Comparison of ENCODE assay signal across 12 cellular contexts in genomic region chr13:21595546-21595822, GRCh38. TPM values are rescaled to one million over a fixed set of nuclear protein-coding genes. Genes with fewer than 3 reads are reported as not detected.
DNase-seq lines count a peak whose midpoint lies in the region; ATAC-seq, FAIRE-seq and TF ChIP-seq lines count a peak whose summit lies in the region.
"Had no signal": no experiment of that assay in that cellular context is flagged by ENCODE, and none has a peak within 500 bp of the region (broad histone marks: within the 10 kb centered on the region; RNA-seq: fewer than 3 reads in every experiment).

No MANE protein-coding gene starts in this region.

- FAIRE-seq in GM12892 (lab: Jason Lieb, UNC) (peak; percentile 68), GM12878 (lab: Jason Lieb, UNC) (no peak)

- no peaks in the 10 kb centered on the region for H3K27me3 ChIP-seq in GM12878 (replicated peaks in 1 of 2; ENCODE audit: control insufficient read depth in 2 of 2, insufficient read depth in 2 of 2, low read length in 1 of 2)
- no peaks in the 10 kb centered on the region for H3K27me3 ChIP-seq in CD4-positive, alpha-beta T cell (ENCODE audit: control insufficient read depth, insufficient read depth, low read length)

- H2AFZ ChIP-seq in GM12878 (ENCODE audit: control insufficient read depth, low read depth, low read length): no peak overlapping the region

- DNase-seq in GM12892 (ENCODE audit: insufficient read length) (no peak), GM12878 (ENCODE audit: low read depth, low spot score) (peak; percentile 17), NOMO-1 treated with dmso at 0.1 percent for 144 hours (lab: John Stamatoyannopoulos, UW; ENCODE audit: unreplicated experiment) (no peak)
- no peak for DNase-seq in stimulated activated CD4-positive, alpha-beta T cell treated with anti-CD3 and anti-CD28 coated beads, Interleukin-4, amount 100 ng/mL, for 4 hours
- no peak for DNase-seq in CD4-positive, alpha-beta T cell
- DNase-seq: activated naive CD4-positive, alpha-beta T cell treated with Interleukin-2 at 50 U/mL for 16 hours; effector CD4-positive, alpha-beta T cell; naive thymus-derived CD8-positive, alpha-beta T cell; stimulated activated CD4-positive, alpha-beta T cell treated with anti-CD3 and anti-CD28 coated beads, Interleukin-12 subunit alpha, Interleukin-12 subunit beta, amount 100 ng/mL, for 4 hours had no signal

- peaks cover 18% of the 10 kb centered on the region for H3K79me2 ChIP-seq in GM12878 (ENCODE audit: control insufficient read depth, insufficient read depth, low read length)

- H3K9ac ChIP-seq in GM12878 (ENCODE audit: control insufficient read depth, insufficient read depth, low read length): 0 out of 2 replicates have a peak overlapping the region, but pooled peaks have one; percentile 19

- no peak for TF ChIP-seq POLR2A in GM12892 (IDR thresholded peaks at IDR 0.05; ENCODE audit: low read depth, low read length)
- no peak for TF ChIP-seq POLR2A in GM12878 (IDR thresholded peaks at IDR 0.05; ENCODE audit: low read depth, low read length)

- no peaks in the 10 kb centered on the region for H4K20me1 ChIP-seq in GM12878 (ENCODE audit: control insufficient read depth, insufficient read depth)

- H3K27ac Mint-ChIP-seq in CD4-positive, alpha-beta T cell: no peak overlapping the region

- H3K4me1 ChIP-seq in GM12878 (ENCODE audit: control insufficient read depth, insufficient read depth, low read length): peaks cover 15% of the 10 kb centered on the region

- peaks cover 85% of the 10 kb centered on the region for H3K4me1 Mint-ChIP-seq in CD4-positive, alpha-beta T cell (ENCODE audit: low read depth)

- peak overlapping the region; percentile 76 for H3K27ac ChIP-seq in GM12878 (ENCODE audit: control insufficient read depth, insufficient read depth)
- H3K27ac ChIP-seq in CD4-positive, alpha-beta T cell (ENCODE audit: low read depth, low read length): no peak overlapping the region

- no peaks in the 10 kb centered on the region for H3K27me3 Mint-ChIP-seq in CD4-positive, alpha-beta T cell
- H3K27me3 Mint-ChIP-seq: naive thymus-derived CD8-positive, alpha-beta T cell had no signal

- no peaks in the 10 kb centered on the region for H3K9me3 Mint-ChIP-seq in CD4-positive, alpha-beta T cell

- 0 out of 2 replicates have a peak overlapping the region, but pooled peaks have one; percentile 8 for H3K4me3 ChIP-seq in GM12878

- in situ Hi-C loops in GM12878 (cut with MboI): no loop called here

- TF ChIP-seq RAD21 in GM12878 (IDR thresholded peaks at IDR 0.05; ENCODE audit: insufficient read depth, low read depth, low read length): no peak

- ATAC-seq in GM21381 (IDR thresholded peaks at IDR 0.05; ENCODE audit: unreplicated experiment) (peak; percentile 50), HG03066 (IDR thresholded peaks at IDR 0.05; ENCODE audit: low read depth, unreplicated experiment) (peak; percentile 71), GM12878 (peak; percentile 89), HG02970 (IDR thresholded peaks at IDR 0.05; ENCODE audit: low FRiP score, unreplicated experiment) (no peak)
- no peak for ATAC-seq in CD4-positive, alpha-beta T cell (ENCODE audit: poor library complexity)
- ATAC-seq: naive thymus-derived CD8-positive, alpha-beta T cell had no signal

- BruUV-seq in GM12878 (replicated peaks; lab: Mats Ljungman, UMichigan): no TSS peak

- peaks cover 46% of the 10 kb centered on the region for H3K36me3 Mint-ChIP-seq in CD4-positive, alpha-beta T cell (ENCODE audit: low read depth)

- RAD21 ChIA-PET in GM12878 (lab: Charles Lee; ENCODE audit: unreplicated experiment): interaction anchor here (1.1 kb wide), 1 partner anchor 8 kb away, joined by 5 read pairs; the partner anchor contains the start of gene MICU2

- no peak overlapping the region for H3K4me3 Mint-ChIP-seq in CD4-positive, alpha-beta T cell

- no peak for TF ChIP-seq CTCF in GM12878 (IDR thresholded peaks at IDR 0.05 in 2 of 3, conservative IDR thresholded peaks at IDR 0.05 in 1 of 3; ENCODE audit: control insufficient read depth in 2 of 3, extremely low read depth in 1 of 3, insufficient read depth in 1 of 3, low read depth in 3 of 3, low read length in 3 of 3)
- no peak for TF ChIP-seq CTCF in CD4-positive, alpha-beta T cell (IDR thresholded peaks at IDR 0.05)

- SMC1A ChIA-PET in GM12878 (lab: Charles Lee; ENCODE audit: uncharacterized antibody, unreplicated experiment): interaction anchor here (1.1 to 1.7 kb wide), 3 partner anchors 9 to 23 kb away, joined by 3 to 10 read pairs (median 5); partner anchors contain the start of gene MICU2

- TF ChIP-seq EP300 in GM12878 (IDR thresholded peaks at IDR 0.05; ENCODE audit: borderline replicate concordance in 1 of 2, control insufficient read depth in 1 of 2, low read depth in 2 of 2, low read length in 2 of 2): no peak

- H3K36me3 ChIP-seq in GM12878 (ENCODE audit: control insufficient read depth in 2 of 2, insufficient read depth in 2 of 2, low read length in 1 of 2): no peaks in the 10 kb centered on the region

- no peaks in the 10 kb centered on the region; the same call in 2 of the 3 replicates for H3K9me3 ChIP-seq in GM12878 (replicated peaks; ENCODE audit: control insufficient read depth, insufficient read depth, low read length)
- no peaks in the 10 kb centered on the region for H3K9me3 ChIP-seq in CD4-positive, alpha-beta T cell (ENCODE audit: control insufficient read depth, low read length)

- H3K4me2 ChIP-seq in GM12878 (ENCODE audit: control insufficient read depth, insufficient read depth): peak overlapping the region; percentile 88

- CTCF ChIA-PET in GM12878 (lab: Yijun Ruan, JAX): interaction anchor here (1.1 to 1.9 kb wide), 3 partner anchors 9 to 42 kb away, joined by 4 to 5 read pairs (median 5); partner anchors contain the start of gene MICU2
- CTCF ChIA-PET in CD4-positive, alpha-beta T cell (lab: Charles Lee): no interaction called here

- intact Hi-C loops in GM12878 (cut with micrococcal nuclease; ENCODE audit: unreplicated experiment): no loop called here
- intact Hi-C loops in CD4-positive, alpha-beta T cell (cut with DNase I, micrococcal nuclease): loop anchor here in 1 of 2 experiments (10.0 kb wide), 1 partner anchor 1779 kb away; no protein-coding TSS in a partner anchor

- POLR2A ChIA-PET in GM12878 (lab: Charles Lee): interaction anchor here (0.7 to 1.7 kb wide), 2 partner anchors 8 to 10 kb away, joined by 3 to 5 read pairs; partner anchors contain the start of gene MICU2
- POLR2A ChIA-PET in CD4-positive, alpha-beta T cell (lab: Charles Lee): interaction anchor here (1.3 kb wide), 1 partner anchor 8 kb away, joined by 10 read pairs; the partner anchor contains the start of gene MICU2

TF ChIP-seq in GM12878, 131 proteins besides CTCF, POLR2A, EP300 and RAD21 (continues in another document):
- TF ChIP-seq ZNF217 (IDR thresholded peaks at IDR 0.05) (no peak), CBX5 (IDR thresholded peaks at IDR 0.05; ENCODE audit: low read depth) (no peak), ZBTB40 (IDR thresholded peaks at IDR 0.05; ENCODE audit: borderline replicate concordance) (no peak), POU2F2 (IDR thresholded peaks at IDR 0.05; ENCODE audit: borderline replicate concordance, low read depth, low read length) (no peak), YY1 (IDR thresholded peaks at IDR 0.05; ENCODE audit: low read depth, low read length) (no peak), CHD2 (IDR thresholded peaks at IDR 0.05; ENCODE audit: borderline replicate concordance, low read depth, low read length) (no peak)

RNA-seq across cellular contexts. Expression of gene MICU2, which starts 8.5 kb away (rescaled TPM):
- 46.3 TPM for polyA plus RNA-seq in GM12892 (2012; ENCODE audit: missing spikeins)
- total RNA-seq in GM12878 (2013; cell fraction: nucleolus; rRNA removed): 72.7 and 83.0 TPM in 2 replicates
- 46.1 and 52.1 TPM in 2 replicates for total RNA-seq in GM12878 (2014; rRNA removed)
- 46.6 and 49.6 TPM in 2 replicates for total RNA-seq in GM12878 (2014; rRNA removed; fragmentation: Illumina TruSeq; extraction: Trizol)
- total RNA-seq in GM12878 (2021): 25.9 and 26.9 TPM in 2 replicates
- polyA plus RNA-seq in GM12878 (2011; ENCODE audit: low read depth): 11.1 TPM
- 38.0 and 64.6 TPM in 2 replicates for polyA plus RNA-seq in GM12878 (2011; rRNA removed)
- polyA plus RNA-seq in GM12878 (2011; cell fraction: cytosol; rRNA removed): 33.3 and 34.5 TPM in 2 replicates
- 20.3 and 33.4 TPM in 2 replicates for polyA plus RNA-seq in GM12878 (2011; cell fraction: nucleus; rRNA removed)
- polyA plus RNA-seq in GM12878 (2012): 24.5 and 27.2 TPM in 2 replicates
- 42.9 and 52.0 TPM in 2 replicates for polyA plus RNA-seq in GM12878 (2014; fragmentation: Illumina TruSeq; extraction: Trizol)
- polyA plus RNA-seq in GM12878 (2014; fragmentation: Nextera tagmentation; extraction: Ambion mirVana): 10 to 100 TPM; 17.7 to 27.8 TPM
- polyA plus RNA-seq in GM12878 (2014; rRNA removed): 56.6 and 61.9 TPM in 2 replicates
- polyA plus RNA-seq in GM12878 (2016; fragmentation: Nextera tagmentation; extraction: Ambion mirVana): 10 to 100 TPM; 44.8 to 47.7 TPM
- 8.7 and 10.2 TPM in 2 replicates for polyA minus RNA-seq in GM12878 (2011; rRNA and poly(A)+ RNA removed)
- polyA minus RNA-seq in GM12878 (2011; cell fraction: cytosol; rRNA and poly(A)+ RNA removed): 7.1 and 8.2 TPM in 2 replicates
- 15.8 and 26.8 TPM in 2 replicates for polyA minus RNA-seq in GM12878 (2011; cell fraction: nucleus; rRNA and poly(A)+ RNA removed)
- total RNA-seq in CD4-positive, alpha-beta T cell: 10 to 100 TPM; 25.4 to 28.4 TPM

Comparison
In these comparisons a context has a peak if more than half of its experiments do, and no peak if none do; other contexts are left out.
1. ATAC-seq: peak in GM21381 (single experiment), HG03066 (single experiment) and GM12878 (single experiment); none in HG02970 (single experiment) and CD4-positive, alpha-beta T cell (single experiment).